24 cellular contexts compared by ENCODE assay signal in genomic region chr10:110649652-110650264, GRCh38. TPM values are rescaled to one million over a fixed set of nuclear protein-coding genes. Genes with fewer than 3 reads are reported as not detected.
DNase-seq lines count a peak whose midpoint lies in the region; ATAC-seq and TF ChIP-seq lines count a peak whose summit lies in the region.
"Had no signal": no experiment of that assay in that cellular context is flagged by ENCODE, and none has a peak within 500 bp of the region (broad histone marks: within the 10 kb centered on the region; RNA-seq: fewer than 3 reads in every experiment).

No MANE protein-coding gene starts in this region.

- no peaks in the 10 kb centered on the region for H4K20me1 ChIP-seq in OCI-LY1 (ENCODE audit: insufficient read depth, low read length)

- H3K4me1 ChIP-seq in right atrium auricular region: peaks cover 0 to 9% of the 10 kb centered on the region in 2 donors
- peaks cover 94% of the 10 kb centered on the region for H3K4me1 ChIP-seq in OCI-LY1 (ENCODE audit: insufficient read depth, low read length, severe bottlenecking)

- H3K4me2 ChIP-seq in OCI-LY1 (ENCODE audit: low read length): peak overlapping the region; percentile 64

- H3F3A ChIP-seq in OCI-LY1 (ENCODE audit: insufficient read depth, low read length): peaks cover 7% of the 10 kb centered on the region; the same call in 1 of the 2 replicates

- no peaks in the 10 kb centered on the region for H3K9me2 ChIP-seq in OCI-LY1 (ENCODE audit: low read depth, low read length)

- H3K4me1 Mint-ChIP-seq in natural killer cell: peaks cover 0 to 15% of the 10 kb centered on the region in 2 donors

- no peaks in the 10 kb centered on the region for H3K9me3 ChIP-seq in right atrium auricular region
- no peaks in the 10 kb centered on the region for H3K9me3 ChIP-seq in OCI-LY1 (ENCODE audit: low read length)
- H3K9me3 ChIP-seq: neutrophil had no signal

- no peaks in the 10 kb centered on the region for H3K27me3 ChIP-seq in right atrium auricular region
- no peaks in the 10 kb centered on the region for H3K27me3 ChIP-seq in OCI-LY1 (ENCODE audit: insufficient read depth, low read length)

- intact Hi-C loops in left cardiac atrium (cut with DNase I) (no loop called here), natural killer cell (cut with micrococcal nuclease) (no loop called here)

- no peaks in the 10 kb centered on the region for H3K36me3 Mint-ChIP-seq in natural killer cell
- H3K36me3 Mint-ChIP-seq: WTC11 had no signal

- ATAC-seq in left cardiac atrium (no peak), GM19395 (IDR thresholded peaks at IDR 0.05; ENCODE audit: unreplicated experiment) (no peak), GM21423 (IDR thresholded peaks at IDR 0.05; ENCODE audit: unreplicated experiment) (no peak), natural killer cell (no peak)
- ATAC-seq: HCT116, HepG2, WTC11 had no signal

- no peak overlapping the region for H2AFZ ChIP-seq in OCI-LY1 (ENCODE audit: low read length)

- H3K36me3 ChIP-seq in right atrium auricular region (no peaks in the 10 kb centered on the region), OCI-LY1 (ENCODE audit: insufficient read depth, low read length) (no peaks in the 10 kb centered on the region)
- H3K36me3 ChIP-seq: neutrophil had no signal

- peak overlapping the region; percentile 66 for H3K9ac ChIP-seq in OCI-LY1 (ENCODE audit: low read length)

- H3K9me3 Mint-ChIP-seq in natural killer cell: no peaks in the 10 kb centered on the region
- H3K9me3 Mint-ChIP-seq: activated naive CD4-positive, alpha-beta T cell treated with anti-CD3 and anti-CD28 coated beads for 36 hours; dendritic cell treated with granulocyte-macrophage colony-stimulating factor and Interleukin-4, amounts not matched to agents 40 ng/mL and 50 ng/mL, for 4 days; WTC11 had no signal

- DNase-seq in right atrium auricular region (ENCODE audit: low spot score): no peak
- no peak for DNase-seq in left cardiac atrium
- no peak for DNase-seq in coronary artery (ENCODE audit: low spot score)
- DNase-seq in NCI-H526 (lab: John Stamatoyannopoulos, UW): no peak
- no peak for DNase-seq in natural killer cell
- DNase-seq: activated naive CD4-positive, alpha-beta T cell treated with anti-CD3 and anti-CD28 coated beads for 36 hours; amniotic stem cell; Calu3; DND-41; islet precursor cell; NCI-H1417 treated with DMSO at 0.1 percent for 48 hours; T-helper 9 cell; trophoblast cell had no signal

- 0 out of 2 replicates have a peak, but pooled peaks cover 3% of the 10 kb centered on the region for H3K79me2 ChIP-seq in OCI-LY1 (ENCODE audit: insufficient read depth, low read length)

- TF ChIP-seq CTCF in right atrium auricular region (IDR thresholded peaks at IDR 0.05): no peak
- TF ChIP-seq CTCF in OCI-LY1 (IDR thresholded peaks at IDR 0.05; ENCODE audit: low read length): no peak
- no peak for TF ChIP-seq CTCF in coronary artery (IDR thresholded peaks at IDR 0.05)
- TF ChIP-seq CTCF in natural killer cell (IDR thresholded peaks at IDR 0.05): no peak

- H3K27ac ChIP-seq in right atrium auricular region (peak overlapping the region; percentile 85 to 97), OCI-LY1 (ENCODE audit: low read depth, low read length, poor library complexity, severe bottlenecking) (peak overlapping the region; percentile 98), coronary artery (peak overlapping the region; percentile 34 to 78)
- H3K27ac ChIP-seq: neutrophil had no signal

- no peak overlapping the region for H3K4me3 ChIP-seq in right atrium auricular region
- H3K4me3 ChIP-seq in OCI-LY1 (ENCODE audit: low read depth, low read length, poor library complexity, severe bottlenecking): peak overlapping the region; percentile 34
- no peak overlapping the region for H3K4me3 ChIP-seq in coronary artery
- H3K4me3 ChIP-seq: lung had no signal

- H3K27ac Mint-ChIP-seq in natural killer cell: no peak overlapping the region
- H3K27ac Mint-ChIP-seq: activated naive CD4-positive, alpha-beta T cell treated with anti-CD3 and anti-CD28 coated beads for 36 hours; CD14-positive monocyte; dendritic cell treated with granulocyte-macrophage colony-stimulating factor and Interleukin-4, amounts not matched to agents 40 ng/mL and 50 ng/mL, for 4 days; progenitor cell of endocrine pancreas; WTC11 had no signal

- no peak overlapping the region for H3K4me3 Mint-ChIP-seq in natural killer cell
- H3K4me3 Mint-ChIP-seq: activated naive CD4-positive, alpha-beta T cell treated with anti-CD3 and anti-CD28 coated beads for 36 hours; dendritic cell treated with granulocyte-macrophage colony-stimulating factor and Interleukin-4, amounts not matched to agents 40 ng/mL and 50 ng/mL, for 4 days; WTC11 had no signal

- peaks cover 40 to 63% of the 10 kb centered on the region in 2 donors for H3K27me3 Mint-ChIP-seq in natural killer cell (ENCODE audit: low read depth in 2 of 2)

RNA-seq across cellular contexts. Expression of gene RBM20, which starts 5.6 kb away (rescaled TPM):
- total RNA-seq in right atrium auricular region: 10 to 100 TPM; 51.7 to 59.9 TPM
- total RNA-seq in left cardiac atrium: 10 to 100 TPM; 37.2 to 44.1 TPM
- total RNA-seq in natural killer cell: under 1 TPM in 1 of 3 donors, not detected in 2; 0.35 TPM
- total RNA-seq: Calu3 had no signal

Comparison
In these comparisons a context has a peak if more than half of its experiments do, and no peak if none do; other contexts are left out.
1. RNA of gene RBM20, which starts 5.6 kb away (total RNA-seq): 51.7 to 59.9 TPM in right atrium auricular region and 37.2 to 44.1 TPM in left cardiac atrium; 0.35 TPM in natural killer cell; every median in the first group is over 10 times any median in the second.
2. Peak in every context shown above with its lines, with median percentiles within 50 percentile points of each other: H3K27ac ChIP-seq.